In the genomic region with DNA sequence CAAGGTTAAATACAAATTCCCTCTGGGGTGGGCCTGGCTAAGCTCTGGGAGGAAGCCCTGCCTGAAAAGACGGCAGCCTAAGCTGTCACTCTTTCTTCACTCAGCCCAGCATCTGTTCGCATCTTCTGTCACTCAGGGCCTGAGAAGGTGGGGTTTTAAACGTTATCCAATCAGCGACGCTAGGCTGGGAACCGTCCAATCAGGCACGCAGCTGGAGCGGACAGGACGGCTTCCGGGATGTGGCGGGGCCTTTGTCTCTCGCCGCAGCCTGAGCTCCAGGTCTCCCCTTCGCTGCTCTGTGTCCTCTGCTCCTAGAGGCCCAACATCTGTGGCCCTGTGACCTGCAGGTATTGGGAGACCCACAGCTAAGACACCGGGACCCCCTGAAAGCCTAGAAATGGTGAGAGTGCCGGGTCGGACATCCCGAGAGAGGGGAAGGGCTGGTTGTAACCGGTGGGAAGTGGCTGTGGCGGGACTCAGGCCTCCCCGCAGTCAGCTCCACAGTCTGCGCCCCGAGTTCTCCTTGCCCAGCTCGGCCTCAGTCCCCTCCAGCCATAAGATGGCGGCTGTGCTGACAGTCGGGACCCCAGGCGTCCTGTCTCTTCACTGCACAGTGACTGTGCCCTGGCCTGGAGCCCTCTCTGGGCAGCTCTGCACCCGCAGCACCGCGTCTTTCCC, we compare ENCODE assay signal across 1 cellular context.
TF ChIP-seq lines count a peak whose summit lies in the region.

A gene (plus strand): TSS at position 254 of the 678 bp plus-strand sequence. CDS start 144 bp downstream, at position 398.

TF ChIP-seq in WTC11, 78 proteins besides CTCF, POLR2A, EP300 and RAD21 (continued from another document):
- TF ChIP-seq, protein P1, sequence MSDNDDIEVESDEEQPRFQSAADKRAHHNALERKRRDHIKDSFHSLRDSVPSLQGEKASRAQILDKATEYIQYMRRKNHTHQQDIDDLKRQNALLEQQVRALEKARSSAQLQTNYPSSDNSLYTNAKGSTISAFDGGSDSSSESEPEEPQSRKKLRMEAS (CRISPR knock-in tag; IDR thresholded peaks at IDR 0.05) = peak; percentile 67
